In the genomic region with DNA sequence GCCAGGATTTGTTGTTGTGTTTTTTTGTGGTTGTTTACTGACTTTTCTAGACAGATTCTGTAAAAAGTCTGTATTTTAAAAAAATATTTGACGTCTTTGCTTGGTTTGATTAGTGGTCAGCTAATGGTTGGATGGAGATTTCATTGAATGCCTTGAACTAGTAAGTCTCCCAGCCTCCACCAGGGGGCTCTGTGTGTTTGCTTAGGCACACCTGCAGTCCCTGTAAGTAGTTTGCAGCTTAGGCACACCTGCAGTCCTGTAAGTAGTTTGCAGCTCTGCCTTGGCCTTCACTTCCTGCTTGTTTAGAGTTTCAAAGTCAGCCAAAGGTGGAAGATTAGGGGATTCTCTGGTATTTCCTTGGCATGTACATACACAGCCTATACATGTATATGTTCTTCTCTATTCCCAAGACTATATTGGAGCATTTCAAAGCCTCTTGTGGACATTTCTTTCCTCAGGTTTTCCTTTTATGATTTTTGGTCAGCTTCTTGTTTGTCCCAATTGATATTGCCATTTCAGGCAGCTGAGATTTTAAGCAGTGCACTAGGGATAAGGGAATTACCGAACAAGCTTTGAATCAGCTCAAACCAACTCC, we compare ENCODE assay signal across 8 cellular contexts.
DNase-seq lines count a peak whose midpoint lies in the region; ATAC-seq, FAIRE-seq and TF ChIP-seq lines count a peak whose summit lies in the region.

No MANE protein-coding gene starts in this region.

- H3K79me2 ChIP-seq in OCI-LY1 (ENCODE audit: insufficient read depth, low read length), result no peaks in the 10 kb centered on the region

- WGBS in pancreas, 2 donors, result 94 to 97% methylated on average over 2 of the region's 2 CpGs

- no peak for FAIRE-seq in pancreas (lab: Jason Lieb, UNC)

- H3K9me3 ChIP-seq in OCI-LY1 (ENCODE audit: low read length) (0 out of 2 replicates have a peak, but pooled peaks cover 4% of the 10 kb centered on the region), pancreas (no peaks in the 10 kb centered on the region)

- no peaks in the 10 kb centered on the region for H4K20me1 ChIP-seq in OCI-LY1 (ENCODE audit: insufficient read depth, low read length)

- DNase-seq in activated T-cell treated with anti-CD3 and anti-CD28 coated beads, Interleukin-2, amount 50 U/mL, for 1 hour, result peak; percentile 56
- DNase-seq in fibroblast of the aortic adventitia (ENCODE audit: low read depth), result peak; percentile 57
- peak in 5 of 6 donors; percentile 37 to 65 (median 59) for DNase-seq in pancreas
- no peak for DNase-seq in cortex of kidney (lab: John Stamatoyannopoulos, UW)

- H3K27me3 ChIP-seq in OCI-LY1 (ENCODE audit: insufficient read depth, low read length), result no peaks in the 10 kb centered on the region
- no peaks in the 10 kb centered on the region for H3K27me3 ChIP-seq in pancreas

- H3K4me3 ChIP-seq in OCI-LY1 (ENCODE audit: low read depth, low read length, poor library complexity, severe bottlenecking) (no peak overlapping the region), fibroblast of the aortic adventitia (ENCODE audit: low read depth, low read length) (no peak overlapping the region), pancreas (no peak overlapping the region)

- H3K27ac ChIP-seq in C4-2B (no peak overlapping the region), OCI-LY1 (ENCODE audit: low read depth, low read length, poor library complexity, severe bottlenecking) (no peak overlapping the region), pancreas (no peak overlapping the region)

- H3K4me1 ChIP-seq in OCI-LY1 (ENCODE audit: insufficient read depth, low read length, severe bottlenecking) (peaks cover 7% of the 10 kb centered on the region), pancreas (peaks cover 0 to 6% (median 0%) of the 10 kb centered on the region in 3 donors)

- H2AFZ ChIP-seq in OCI-LY1 (ENCODE audit: low read length), result no peak overlapping the region

- intact Hi-C loops in pancreas (cut with DNase I), result no loop called here

- peak; percentile 93 for TF ChIP-seq CTCF in C4-2B (conservative IDR thresholded peaks at IDR 0.05)
- TF ChIP-seq CTCF in OCI-LY1 (IDR thresholded peaks at IDR 0.05; ENCODE audit: low read length), result peak; percentile 80
- TF ChIP-seq CTCF in fibroblast of the aortic adventitia (IDR thresholded peaks at IDR 0.05; ENCODE audit: insufficient read depth, low read length), result peak; percentile 77
- TF ChIP-seq CTCF in pancreas (IDR thresholded peaks at IDR 0.05), result peak; percentile 9 to 37 (median 32)

- no peak overlapping the region for H3K9ac ChIP-seq in OCI-LY1 (ENCODE audit: low read length)

- H3K9me2 ChIP-seq in OCI-LY1 (ENCODE audit: low read depth, low read length), result no peaks in the 10 kb centered on the region

- H3F3A ChIP-seq in OCI-LY1 (ENCODE audit: insufficient read depth, low read length), result no peaks in the 10 kb centered on the region

- H3K4me2 ChIP-seq in OCI-LY1 (ENCODE audit: low read length), result no peak overlapping the region

- H3K36me3 ChIP-seq in OCI-LY1 (ENCODE audit: insufficient read depth, low read length), result no peaks in the 10 kb centered on the region
- H3K36me3 ChIP-seq in pancreas, result no peaks in the 10 kb centered on the region

- ATAC-seq in GM19023 (IDR thresholded peaks at IDR 0.05; ENCODE audit: unreplicated experiment) (peak; percentile 95), HG03108 (IDR thresholded peaks at IDR 0.05; ENCODE audit: unreplicated experiment) (peak; percentile 95), pancreas (peak; percentile 56 to 93 (median 81))

Comparison
In these comparisons a context has a peak if more than half of its experiments do, and no peak if none do; other contexts are left out.
1. CTCF ChIP-seq: peak in every context shown above with its lines; median percentile 93 in C4-2B; 80 in OCI-LY1; 77 in fibroblast of the aortic adventitia; 32 in pancreas.